7 cellular contexts compared by ENCODE assay signal in genomic region chr5:147576646-147577535, GRCh38.
A peak's percentile ranks its signal among the peaks of the same experiment; 100 is the strongest.
DNase-seq lines count a peak whose midpoint lies in the region; ATAC-seq and TF ChIP-seq lines count a peak whose summit lies in the region.

No MANE protein-coding gene starts in this region.

- H3K4me2 ChIP-seq in Karpas-422 (ENCODE audit: low read depth, low read length, poor library complexity, severe bottlenecking), result no peak overlapping the region

- no peak overlapping the region for H3K4me3 ChIP-seq in GM06990 (replicated peaks; ENCODE audit: low read depth, low read length)
- no peak overlapping the region for H3K4me3 ChIP-seq in Karpas-422 (ENCODE audit: low read length)
- H3K4me3 ChIP-seq in heart right ventricle, result no peak overlapping the region
- H3K4me3 ChIP-seq in sigmoid colon, result no peak overlapping the region

- H3K27ac ChIP-seq in Karpas-422 (ENCODE audit: low read length) (no peak overlapping the region), heart right ventricle (no peak overlapping the region), sigmoid colon (no peak overlapping the region)

- no peaks in the 10 kb centered on the region for H3K9me3 ChIP-seq in Karpas-422 (ENCODE audit: low read length)
- peaks cover 0 to 18% (median 0%) of the 10 kb centered on the region in 11 donors for H3K9me3 ChIP-seq in heart right ventricle
- no peaks in the 10 kb centered on the region for H3K9me3 ChIP-seq in sigmoid colon

- H3K9me2 ChIP-seq in Karpas-422 (replicated peaks; ENCODE audit: insufficient read depth, low read length), result no peaks in the 10 kb centered on the region

- H3K9ac ChIP-seq in Karpas-422 (ENCODE audit: low read length), result no peak overlapping the region

- H3K36me3 ChIP-seq in GM06990 (ENCODE audit: control insufficient read depth, insufficient read depth, low read length) (no peaks in the 10 kb centered on the region), Karpas-422 (ENCODE audit: insufficient read depth, low read length) (no peaks in the 10 kb centered on the region), heart right ventricle (no peaks in the 10 kb centered on the region), sigmoid colon (no peaks in the 10 kb centered on the region)

- DNase-seq in GM06990 (ENCODE audit: extremely low read depth, insufficient read length), result peak; percentile 6
- DNase-seq in Karpas-422, result peak; percentile 85
- peak; percentile 64 to 66 for DNase-seq in activated T-cell treated with anti-CD3 and anti-CD28 coated beads, Interleukin-2, amount 50 U/mL, for 48 hours
- DNase-seq in heart right ventricle, result peak; percentile 56 to 73
- peak; percentile 72 for DNase-seq in sigmoid colon

- H3K4me1 ChIP-seq in Karpas-422 (ENCODE audit: low read length) (peaks cover 19% of the 10 kb centered on the region), heart right ventricle (peaks cover 0 to 24% (median 4%) of the 10 kb centered on the region in 9 donors), sigmoid colon (peaks cover 0 to 14% (median 4%) of the 10 kb centered on the region in 4 donors)

- TF ChIP-seq POLR2A in sigmoid colon (IDR thresholded peaks at IDR 0.05), result no peak

- intact Hi-C loops in heart right ventricle (cut with DNase I), result loop anchor here in 8 of 10 donors (5.0 to 10.0 kb wide), 5 partner anchors 65 to 355 kb away; partner anchors contain the start of gene DPYSL3 (in 1 of the 8)
- intact Hi-C loops in sigmoid colon (cut with DNase I), result loop anchor here (5.0 kb wide), 1 partner anchor 185 kb away; no protein-coding TSS in a partner anchor

- peak; percentile 87 for ATAC-seq in GM21367 (IDR thresholded peaks at IDR 0.05; ENCODE audit: unreplicated experiment)
- ATAC-seq in heart right ventricle, result peak in 4 of 8 donors; percentile 51 to 74 (median 64)
- no peak for ATAC-seq in HG02840 (IDR thresholded peaks at IDR 0.05; ENCODE audit: low FRiP score, unreplicated experiment)

- H4K20me1 ChIP-seq in Karpas-422 (ENCODE audit: insufficient read depth, low read depth, low read length), result no peaks in the 10 kb centered on the region

- 45 to 47% methylated on average over 15 of the region's 15 CpGs for WGBS in heart right ventricle, 2 donors
- 43 to 46% methylated on average over 15 of the region's 15 CpGs for WGBS in sigmoid colon, 2 donors

- TF ChIP-seq EP300 in sigmoid colon (IDR thresholded peaks at IDR 0.05), result no peak

- H3K27me3 ChIP-seq in GM06990 (replicated peaks; ENCODE audit: control insufficient read depth, insufficient read depth, low read length) (no peaks in the 10 kb centered on the region), Karpas-422 (ENCODE audit: low read length) (no peaks in the 10 kb centered on the region), heart right ventricle (no peaks in the 10 kb centered on the region), sigmoid colon (no peaks in the 10 kb centered on the region)

- no peaks in the 10 kb centered on the region for H3K79me2 ChIP-seq in Karpas-422 (ENCODE audit: low read length)

- H2AFZ ChIP-seq in Karpas-422 (ENCODE audit: low read length), result 0 out of 2 replicates have a peak overlapping the region, but pooled peaks have one; percentile 31

- peak; percentile 82 for TF ChIP-seq CTCF in GM06990 (IDR thresholded peaks at IDR 0.05; ENCODE audit: insufficient read depth, low read length, poor library complexity, severe bottlenecking)
- TF ChIP-seq CTCF in heart right ventricle (IDR thresholded peaks at IDR 0.05), result peak; percentile 74 to 90 (median 86)
- TF ChIP-seq CTCF in sigmoid colon (IDR thresholded peaks at IDR 0.05), result peak; percentile 67 to 87 (median 78)

Comparison
In these comparisons a context has a peak if more than half of its experiments do, and no peak if none do; other contexts are left out.
1. DNase-seq: peak in every context shown above with its lines; median percentile 85 in Karpas-422; 72 in sigmoid colon; 65 in activated T-cell treated with anti-CD3 and anti-CD28 coated beads, Interleukin-2, amount 50 U/mL, for 48 hours; 64 in heart right ventricle; 6 in GM06990.